In the genomic region with DNA sequence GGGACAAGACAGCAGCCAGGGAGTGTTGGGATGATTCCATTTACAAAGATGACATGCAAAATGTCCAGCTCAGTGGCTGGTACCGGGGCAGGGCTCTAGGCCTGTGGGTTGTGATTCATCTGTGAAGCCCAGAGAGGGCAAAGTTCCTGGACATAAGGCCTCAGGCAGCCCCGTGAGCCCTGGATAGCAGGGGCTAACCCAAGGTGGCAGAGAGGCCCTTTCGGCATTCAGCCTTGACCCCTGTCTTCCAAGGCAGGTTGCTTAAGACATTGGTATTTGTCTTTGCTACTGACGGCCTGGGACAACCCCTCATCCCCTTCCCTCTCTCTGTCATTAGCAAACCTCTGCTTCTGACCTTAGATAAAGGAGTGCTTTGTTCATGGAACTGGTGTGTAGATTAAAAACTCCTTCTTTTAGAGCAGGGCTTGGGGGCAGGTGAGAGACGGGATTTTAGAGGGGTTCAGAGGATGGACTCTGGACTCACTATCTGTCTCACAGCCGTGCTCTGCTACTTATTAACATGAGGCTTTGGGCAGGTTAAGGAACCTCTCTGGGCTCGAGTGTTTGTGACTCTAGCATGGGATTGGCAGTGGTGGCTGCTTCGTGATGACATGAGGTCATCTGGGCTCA, we compare ENCODE assay signal across 2 cellular contexts.
TF ChIP-seq lines count a peak whose summit lies in the region.

No MANE protein-coding gene starts in this region.

TF ChIP-seq in IMR-90, 13 proteins besides CTCF, POLR2A, EP300 and RAD21:
- TF ChIP-seq CHD1 (IDR thresholded peaks at IDR 0.05; ENCODE audit: low read depth, low read length) (no peak), CEBPB (IDR thresholded peaks at IDR 0.05; ENCODE audit: low read depth, low read length) (peak; percentile 30; the same call in 1 of the 2 replicates)

TF ChIP-seq in GM12891, 5 proteins besides CTCF, POLR2A, EP300 and RAD21:
- TF ChIP-seq POLR2AphosphoS5 (IDR thresholded peaks at IDR 0.05; ENCODE audit: low read depth, low read length), result no peak
- no peak for TF ChIP-seq POU2F2 (IDR thresholded peaks at IDR 0.05; ENCODE audit: low read depth, low read length)
